9 cellular contexts compared by ENCODE assay signal in the genomic region with DNA sequence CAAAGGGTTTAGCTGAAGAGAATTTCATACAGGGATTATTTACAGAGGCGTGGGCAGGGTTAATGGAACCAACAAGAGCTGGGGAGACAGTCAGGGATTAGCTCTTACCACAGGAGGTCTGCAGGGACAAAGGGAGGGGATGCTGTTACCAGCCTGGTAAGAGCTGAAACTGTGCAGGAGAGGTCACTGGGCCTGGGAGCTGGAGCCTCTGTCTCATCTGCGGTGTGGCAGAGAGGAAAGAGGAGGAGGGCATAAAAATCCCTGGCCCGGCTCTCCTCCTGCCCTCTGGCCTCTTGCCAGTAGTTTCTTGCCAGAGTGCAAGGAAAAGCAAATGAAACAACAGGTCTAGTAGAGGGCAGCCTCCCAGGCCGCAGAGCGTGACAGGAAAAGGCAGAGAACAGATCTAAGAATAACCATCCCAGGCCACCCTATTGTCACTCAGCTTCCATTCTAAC. TPM values are rescaled to one million over a fixed set of nuclear protein-coding genes. Genes with fewer than 3 reads are reported as not detected.
DNase-seq lines count a peak whose midpoint lies in the region; ATAC-seq and TF ChIP-seq lines count a peak whose summit lies in the region.
"Had no signal": no experiment of that assay in that cellular context is flagged by ENCODE, and none has a peak within 500 bp of the region (broad histone marks: within the 10 kb centered on the region; RNA-seq: fewer than 3 reads in every experiment).

No MANE protein-coding gene starts in this region.

- 25% methylated on average over 5 of the region's 5 CpGs for WGBS in prostate gland

- intact Hi-C loops in prostate gland (cut with DNase I), result loop anchor here (5.0 to 10.0 kb wide), 4 partner anchors 163 to 1370 kb away; a partner anchor contains a TSS

- TF ChIP-seq POLR2A in prostate gland (IDR thresholded peaks at IDR 0.05), result no peak

- no peak overlapping the region for H3K4me3 ChIP-seq in prostate gland

- ATAC-seq in GM19438 (IDR thresholded peaks at IDR 0.05; ENCODE audit: low read depth, unreplicated experiment) (peak; percentile 51), HG02763 (IDR thresholded peaks at IDR 0.05; ENCODE audit: unreplicated experiment) (no peak), GM21576 (IDR thresholded peaks at IDR 0.05; ENCODE audit: unreplicated experiment) (no peak)

- H3K27me3 ChIP-seq in prostate gland (replicated peaks; ENCODE audit: insufficient read depth), result no peaks in the 10 kb centered on the region

- H3K36me3 ChIP-seq in prostate gland, result no peaks in the 10 kb centered on the region

- no peak for TF ChIP-seq CTCF in prostate gland (IDR thresholded peaks at IDR 0.05)

- H3K9me3 ChIP-seq in prostate gland, result no peaks in the 10 kb centered on the region

- H3K27ac ChIP-seq in prostate gland, result no peak overlapping the region

- peak; percentile 91 for DNase-seq in NCI-H510A treated with DMSO at 0.1 percent for 48 hours (lab: John Stamatoyannopoulos, UW)
- DNase-seq in fibroblast of gingiva (ENCODE audit: low read depth), result peak; percentile 76
- DNase-seq in prostate gland (ENCODE audit: low spot score), result peak; percentile 32
- no peak for DNase-seq in COR-L47 (lab: John Stamatoyannopoulos, UW)
- DNase-seq in NOMO-1 (lab: John Stamatoyannopoulos, UW; ENCODE audit: unreplicated experiment in 2 of 2), result no peak
- DNase-seq: stimulated activated CD8-positive, alpha-beta memory T cell treated with anti-CD3 and anti-CD28 coated beads, Interleukin-4, amount 100 ng/mL, for 48 hours had no signal

- H3K4me1 ChIP-seq in prostate gland (replicated peaks), result no peaks in the 10 kb centered on the region

RNA-seq across cellular contexts. Expression of a gene that starts 18.9 kb away (rescaled TPM):
- 10 to 100 TPM; 11.1 to 15.8 TPM for total RNA-seq in prostate gland

RNA-seq across cellular contexts. Expression of a gene that starts 20.2 kb away (rescaled TPM):
- 1 to 10 TPM; 4.1 to 8.4 TPM for total RNA-seq in prostate gland

Comparison
In these comparisons a context has a peak if more than half of its experiments do, and no peak if none do; other contexts are left out.
1. DNase-seq: peak in NCI-H510A treated with DMSO at 0.1 percent for 48 hours (single experiment), fibroblast of gingiva (single experiment) and prostate gland (single experiment); none in COR-L47 (single experiment) and NOMO-1 (0 of 2).